In genomic region chr17:10737168-10737622, GRCh38 we compare ENCODE assay signal across 8 cellular contexts. TPM values are rescaled to one million over a fixed set of nuclear protein-coding genes. Genes with fewer than 3 reads are reported as not detected.
DNase-seq lines count a peak whose midpoint lies in the region; ATAC-seq and TF ChIP-seq lines count a peak whose summit lies in the region.

No MANE protein-coding gene starts in this region.

- TF ChIP-seq EP300 in esophagus muscularis mucosa (IDR thresholded peaks at IDR 0.05) = no peak

- no peaks in the 10 kb centered on the region for H3K9me3 Mint-ChIP-seq in natural killer cell
- no peaks in the 10 kb centered on the region for H3K9me3 Mint-ChIP-seq in natural killer cell treated with Interleukin-12 subunit alpha and Interleukin-12 subunit beta and Interleukin-15 and Interleukin-18, amount 100 ng/mL, for 72 hours
- no peaks in the 10 kb centered on the region for H3K9me3 Mint-ChIP-seq in activated CD4-positive, alpha-beta memory T cell treated with anti-CD3 and anti-CD28 coated beads, Interleukin-2, amount 10 ng/mL, durations not matched to agents 7 days and 5 days
- no peaks in the 10 kb centered on the region for H3K9me3 Mint-ChIP-seq in naive thymus-derived CD4-positive, alpha-beta T cell

- no peaks in the 10 kb centered on the region for H3K27me3 ChIP-seq in esophagus muscularis mucosa
- H3K27me3 ChIP-seq in naive thymus-derived CD4-positive, alpha-beta T cell (ENCODE audit: control insufficient read depth in 2 of 2, insufficient read depth in 2 of 2, low read length in 2 of 2) = no peaks in the 10 kb centered on the region

- H3K4me1 Mint-ChIP-seq in natural killer cell = peaks cover 5% of the 10 kb centered on the region in 2 donors
- peaks cover 0 to 5% of the 10 kb centered on the region in 2 donors for H3K4me1 Mint-ChIP-seq in natural killer cell treated with Interleukin-12 subunit alpha and Interleukin-12 subunit beta and Interleukin-15 and Interleukin-18, amount 100 ng/mL, for 72 hours (ENCODE audit: low read depth in 2 of 2)
- H3K4me1 Mint-ChIP-seq in activated CD4-positive, alpha-beta memory T cell treated with anti-CD3 and anti-CD28 coated beads, Interleukin-2, amount 10 ng/mL, durations not matched to agents 7 days and 5 days = peaks cover 5% of the 10 kb centered on the region
- peaks cover 2 to 28% (median 13%) of the 10 kb centered on the region in 7 donors for H3K4me1 Mint-ChIP-seq in naive thymus-derived CD4-positive, alpha-beta T cell

- ATAC-seq in natural killer cell = no peak
- ATAC-seq in natural killer cell treated with Interleukin-12 subunit alpha and Interleukin-12 subunit beta and Interleukin-15 and Interleukin-18, amount 100 ng/mL, for 72 hours = no peak
- ATAC-seq in naive thymus-derived CD4-positive, alpha-beta T cell = peak; percentile 71
- no peak for ATAC-seq in GM18868 (IDR thresholded peaks at IDR 0.05; ENCODE audit: unreplicated experiment)
- no peak for ATAC-seq in GM21390 (IDR thresholded peaks at IDR 0.05; ENCODE audit: unreplicated experiment)

- POLR2A ChIA-PET in activated CD4-positive, alpha-beta memory T cell treated with anti-CD3 and anti-CD28 coated beads, Interleukin-2, amount 10 ng/mL, durations not matched to agents 7 days and 5 days (lab: Charles Lee) = no interaction called here
- POLR2A ChIA-PET in naive thymus-derived CD4-positive, alpha-beta T cell (lab: Charles Lee) = interaction anchor here (0.9 to 1.4 kb wide), 5 partner anchors 23 to 107 kb away, joined by 3 to 4 read pairs (median 4); no protein-coding TSS in a partner anchor

- H3K27me3 Mint-ChIP-seq in natural killer cell (ENCODE audit: low read depth in 2 of 2) = peaks cover 0 to 8% of the 10 kb centered on the region in 2 donors
- peaks cover 11 to 19% of the 10 kb centered on the region in 2 donors for H3K27me3 Mint-ChIP-seq in natural killer cell treated with Interleukin-12 subunit alpha and Interleukin-12 subunit beta and Interleukin-15 and Interleukin-18, amount 100 ng/mL, for 72 hours
- H3K27me3 Mint-ChIP-seq in activated CD4-positive, alpha-beta memory T cell treated with anti-CD3 and anti-CD28 coated beads, Interleukin-2, amount 10 ng/mL, durations not matched to agents 7 days and 5 days = peaks cover 2% of the 10 kb centered on the region
- H3K27me3 Mint-ChIP-seq in naive thymus-derived CD4-positive, alpha-beta T cell = peaks cover 0 to 10% (median 0%) of the 10 kb centered on the region in 5 donors

- no peak for TF ChIP-seq POLR2A in esophagus muscularis mucosa (IDR thresholded peaks at IDR 0.05; ENCODE audit: low read depth)

- H3K4me3 Mint-ChIP-seq in natural killer cell = no peak overlapping the region
- no peak overlapping the region for H3K4me3 Mint-ChIP-seq in natural killer cell treated with Interleukin-12 subunit alpha and Interleukin-12 subunit beta and Interleukin-15 and Interleukin-18, amount 100 ng/mL, for 72 hours
- H3K4me3 Mint-ChIP-seq in activated CD4-positive, alpha-beta memory T cell treated with anti-CD3 and anti-CD28 coated beads, Interleukin-2, amount 10 ng/mL, durations not matched to agents 7 days and 5 days = no peak overlapping the region
- peak overlapping the region in 8 of 10 donors; percentile 5 to 57 (median 39) for H3K4me3 Mint-ChIP-seq in naive thymus-derived CD4-positive, alpha-beta T cell

- no peak for DNase-seq in natural killer cell
- DNase-seq in natural killer cell treated with Interleukin-12 subunit alpha and Interleukin-12 subunit beta and Interleukin-15 and Interleukin-18, amount 100 ng/mL, for 72 hours (ENCODE audit: low spot score) = no peak
- peak; percentile 25 for DNase-seq in NCI-H146 treated with DMSO at 0.1 percent for 48 hours (lab: John Stamatoyannopoulos, UW; ENCODE audit: unreplicated experiment)
- peak; percentile 30 for DNase-seq in activated CD4-positive, alpha-beta memory T cell treated with anti-CD3 and anti-CD28 coated beads, Interleukin-2, amount 10 ng/mL, durations not matched to agents 7 days and 5 days
- DNase-seq in esophagus muscularis mucosa (ENCODE audit: extremely low spot score) = no peak
- DNase-seq in naive thymus-derived CD4-positive, alpha-beta T cell = peak in 6 of 9 donors; percentile 21 to 58 (median 46)

- CTCF ChIA-PET in activated CD4-positive, alpha-beta memory T cell treated with anti-CD3 and anti-CD28 coated beads, Interleukin-2, amount 10 ng/mL, durations not matched to agents 7 days and 5 days (lab: Charles Lee) = interaction anchor here (0.8 to 3.2 kb wide), 10 partner anchors 10 to 110 kb away, joined by 3 to 20 read pairs (median 4); no protein-coding TSS in a partner anchor
- CTCF ChIA-PET in naive thymus-derived CD4-positive, alpha-beta T cell (lab: Charles Lee) = interaction anchor here (0.8 to 2.7 kb wide), 13 partner anchors 10 to 112 kb away, joined by 3 to 35 read pairs (median 4); partner anchors contain the start of gene PIRT

- 14% methylated on average over 6 of the region's 6 CpGs for WGBS in esophagus muscularis mucosa

- TF ChIP-seq CTCF in natural killer cell (IDR thresholded peaks at IDR 0.05) (peak; percentile 15), esophagus muscularis mucosa (IDR thresholded peaks at IDR 0.05) (peak; percentile 73 to 75 (median 74))

- H3K9me3 ChIP-seq in esophagus muscularis mucosa = no peaks in the 10 kb centered on the region
- no peaks in the 10 kb centered on the region for H3K9me3 ChIP-seq in naive thymus-derived CD4-positive, alpha-beta T cell (ENCODE audit: control insufficient read depth in 2 of 3, low read length in 3 of 3)

- H3K36me3 Mint-ChIP-seq in natural killer cell = no peaks in the 10 kb centered on the region
- no peaks in the 10 kb centered on the region for H3K36me3 Mint-ChIP-seq in natural killer cell treated with Interleukin-12 subunit alpha and Interleukin-12 subunit beta and Interleukin-15 and Interleukin-18, amount 100 ng/mL, for 72 hours
- no peaks in the 10 kb centered on the region for H3K36me3 Mint-ChIP-seq in activated CD4-positive, alpha-beta memory T cell treated with anti-CD3 and anti-CD28 coated beads, Interleukin-2, amount 10 ng/mL, durations not matched to agents 7 days and 5 days (ENCODE audit: low read depth)
- peaks cover 0 to 4% (median 0%) of the 10 kb centered on the region in 5 donors for H3K36me3 Mint-ChIP-seq in naive thymus-derived CD4-positive, alpha-beta T cell

- no peak overlapping the region for H3K27ac ChIP-seq in esophagus muscularis mucosa (replicated peaks in 1 of 4)
- H3K27ac ChIP-seq in naive thymus-derived CD4-positive, alpha-beta T cell (ENCODE audit: low read depth, low read length) = no peak overlapping the region

- H3K27ac Mint-ChIP-seq in natural killer cell = no peak overlapping the region
- H3K27ac Mint-ChIP-seq in natural killer cell treated with Interleukin-12 subunit alpha and Interleukin-12 subunit beta and Interleukin-15 and Interleukin-18, amount 100 ng/mL, for 72 hours = no peak overlapping the region
- no peak overlapping the region for H3K27ac Mint-ChIP-seq in activated CD4-positive, alpha-beta memory T cell treated with anti-CD3 and anti-CD28 coated beads, Interleukin-2, amount 10 ng/mL, durations not matched to agents 7 days and 5 days
- H3K27ac Mint-ChIP-seq in naive thymus-derived CD4-positive, alpha-beta T cell = peak overlapping the region in 7 of 9 donors; percentile 34 to 85 (median 66)

- intact Hi-C loops in natural killer cell (cut with micrococcal nuclease) (no loop called here), esophagus muscularis mucosa (cut with DNase I) (loop anchor here (1.0 kb wide), 1 partner anchor 108 kb away; no protein-coding TSS in a partner anchor)
- intact Hi-C loops in naive thymus-derived CD4-positive, alpha-beta T cell (cut with micrococcal nuclease) = loop anchor here (1.0 to 2.0 kb wide), 2 partner anchors 90 to 108 kb away; no protein-coding TSS in a partner anchor

- H3K4me1 ChIP-seq in esophagus muscularis mucosa = peaks cover 0 to 12% (median 4%) of the 10 kb centered on the region in 4 donors
- peaks cover 0 to 9% of the 10 kb centered on the region in 2 donors for H3K4me1 ChIP-seq in naive thymus-derived CD4-positive, alpha-beta T cell (ENCODE audit: control insufficient read depth in 2 of 2, insufficient read depth in 2 of 2, low read length in 2 of 2)

- no peaks in the 10 kb centered on the region for H3K36me3 ChIP-seq in esophagus muscularis mucosa
- no peaks in the 10 kb centered on the region for H3K36me3 ChIP-seq in naive thymus-derived CD4-positive, alpha-beta T cell (ENCODE audit: control insufficient read depth in 2 of 3, insufficient read depth in 3 of 3, low read length in 3 of 3)

- no peak overlapping the region for H3K4me3 ChIP-seq in esophagus muscularis mucosa
- H3K4me3 ChIP-seq in naive thymus-derived CD4-positive, alpha-beta T cell (ENCODE audit: low read length) = no peak overlapping the region

RNA-seq across cellular contexts. Expression of gene TMEM220, which starts 7.4 kb away (rescaled TPM):
- 1 to 10 TPM in 2 of 3 donors, under 1 TPM in 1; 0.97 to 2.2 (median 1.4) TPM for total RNA-seq in natural killer cell
- 1 to 10 TPM in 1 of 2 donors, not detected in 1; 1.1 TPM for total RNA-seq in natural killer cell treated with Interleukin-12 subunit alpha and Interleukin-12 subunit beta and Interleukin-15 and Interleukin-18, amount 100 ng/mL, for 72 hours
- total RNA-seq in activated CD4-positive, alpha-beta memory T cell treated with anti-CD3 and anti-CD28 coated beads, Interleukin-2, amount 10 ng/mL, durations not matched to agents 7 days and 5 days = under 1 TPM; 0.10 to 0.78 TPM
- total RNA-seq in esophagus muscularis mucosa = 10 to 100 TPM in 2 of 4 donors, 1 to 10 TPM in 2; 7.5 to 15.4 (median 11.1) TPM
- 1 to 10 TPM in 4 of 5 experiments, under 1 TPM in 1; 0.65 to 7.4 (median 2.9) TPM for total RNA-seq in naive thymus-derived CD4-positive, alpha-beta T cell
- 1 to 10 TPM; 6.5 to 8.4 TPM for polyA plus RNA-seq in naive thymus-derived CD4-positive, alpha-beta T cell

RNA-seq across cellular contexts. Expression of gene ADPRM, which starts 39.8 kb away (rescaled TPM):
- total RNA-seq in natural killer cell = 10 to 100 TPM in 1 of 3 donors, 1 to 10 TPM in 2; 9.5 to 10.7 (median 9.5) TPM
- total RNA-seq in natural killer cell treated with Interleukin-12 subunit alpha and Interleukin-12 subunit beta and Interleukin-15 and Interleukin-18, amount 100 ng/mL, for 72 hours = 1 to 10 TPM; 7.8 to 9.4 TPM
- 10 to 100 TPM; 15.3 to 15.4 TPM for total RNA-seq in activated CD4-positive, alpha-beta memory T cell treated with anti-CD3 and anti-CD28 coated beads, Interleukin-2, amount 10 ng/mL, durations not matched to agents 7 days and 5 days
- total RNA-seq in esophagus muscularis mucosa = 10 to 100 TPM in 1 of 4 donors, 1 to 10 TPM in 3; 5.8 to 12.2 (median 8.5) TPM
- total RNA-seq in naive thymus-derived CD4-positive, alpha-beta T cell = 10 to 100 TPM; 16.4 to 70.4 (median 32.1) TPM
- 100 to 1,000 TPM; 116 to 120 TPM for polyA plus RNA-seq in naive thymus-derived CD4-positive, alpha-beta T cell

RNA-seq across cellular contexts. Expression of gene SCO1, which starts 39.9 kb away (rescaled TPM):
- total RNA-seq in natural killer cell = 10 to 100 TPM; 13.4 to 22.9 (median 18.8) TPM
- total RNA-seq in natural killer cell treated with Interleukin-12 subunit alpha and Interleukin-12 subunit beta and Interleukin-15 and Interleukin-18, amount 100 ng/mL, for 72 hours = 10 to 100 TPM; 28.3 to 33.8 TPM
- 10 to 100 TPM; 19.9 to 24.5 TPM for total RNA-seq in activated CD4-positive, alpha-beta memory T cell treated with anti-CD3 and anti-CD28 coated beads, Interleukin-2, amount 10 ng/mL, durations not matched to agents 7 days and 5 days
- total RNA-seq in esophagus muscularis mucosa = 10 to 100 TPM; 16.7 to 23.1 (median 18.6) TPM
- 10 to 100 TPM; 13.6 to 29.2 (median 26.7) TPM for total RNA-seq in naive thymus-derived CD4-positive, alpha-beta T cell
- polyA plus RNA-seq in naive thymus-derived CD4-positive, alpha-beta T cell = 10 to 100 TPM; 14.6 to 17.1 TPM

Comparison
In these comparisons a context has a peak if more than half of its experiments do, and no peak if none do; other contexts are left out.
1. DNase-seq: peak in NCI-H146 treated with DMSO at 0.1 percent for 48 hours (single experiment), activated CD4-positive, alpha-beta memory T cell treated with anti-CD3 and anti-CD28 coated beads, Interleukin-2, amount 10 ng/mL, durations not matched to agents 7 days and 5 days (single experiment) and naive thymus-derived CD4-positive, alpha-beta T cell (6 of 9); none in natural killer cell (single experiment), natural killer cell treated with Interleukin-12 subunit alpha and Interleukin-12 subunit beta and Interleukin-15 and Interleukin-18, amount 100 ng/mL, for 72 hours (single experiment) and esophagus muscularis mucosa (single experiment).
2. H3K27ac Mint-ChIP-seq: peak in naive thymus-derived CD4-positive, alpha-beta T cell (7 of 9); none in natural killer cell (0 of 2), natural killer cell treated with Interleukin-12 subunit alpha and Interleukin-12 subunit beta and Interleukin-15 and Interleukin-18, amount 100 ng/mL, for 72 hours (0 of 2) and activated CD4-positive, alpha-beta memory T cell treated with anti-CD3 and anti-CD28 coated beads, Interleukin-2, amount 10 ng/mL, durations not matched to agents 7 days and 5 days (single experiment).
3. H3K4me3 Mint-ChIP-seq: peak in naive thymus-derived CD4-positive, alpha-beta T cell (8 of 10); none in natural killer cell (single experiment), natural killer cell treated with Interleukin-12 subunit alpha and Interleukin-12 subunit beta and Interleukin-15 and Interleukin-18, amount 100 ng/mL, for 72 hours (single experiment) and activated CD4-positive, alpha-beta memory T cell treated with anti-CD3 and anti-CD28 coated beads, Interleukin-2, amount 10 ng/mL, durations not matched to agents 7 days and 5 days (single experiment).